Comparison of ENCODE assay signal across 19 cellular contexts in genomic region chr1:202662081-202662480, GRCh38. TPM values are rescaled to one million over a fixed set of nuclear protein-coding genes. Genes with fewer than 3 reads are reported as not detected.
DNase-seq lines count a peak whose midpoint lies in the region; ATAC-seq and TF ChIP-seq lines count a peak whose summit lies in the region.
"Had no signal": no experiment of that assay in that cellular context is flagged by ENCODE, and none has a peak within 500 bp of the region (broad histone marks: within the 10 kb centered on the region; RNA-seq: fewer than 3 reads in every experiment).

No MANE protein-coding gene starts in this region.

- intact Hi-C loops in upper lobe of right lung (cut with DNase I), result no loop called here

- peak; percentile 22 for DNase-seq in COLO829 (ENCODE audit: low spot score)
- peak; percentile 37 for DNase-seq in NCI-H2196 treated with DMSO at 0.1 percent for 48 hours (lab: John Stamatoyannopoulos, UW; ENCODE audit: unreplicated experiment)
- no peak for DNase-seq in coronary artery (ENCODE audit: low spot score)
- DNase-seq in upper lobe of right lung, result no peak
- DNase-seq: activated CD4-positive, alpha-beta T cell treated with anti-CD3 and anti-CD28 coated beads for 1 hour; foreskin keratinocyte; kidney glomerular epithelial cell; NCI-H226; OCI-M1; SJCRH30; spleen had no signal

- TF ChIP-seq CTCF in HEK293 (tag by site-specific recombination; IDR thresholded peaks at IDR 0.05) (no peak), VCaP (conservative IDR thresholded peaks at IDR 0.05) (no peak), coronary artery (IDR thresholded peaks at IDR 0.05) (no peak), upper lobe of right lung (IDR thresholded peaks at IDR 0.05) (no peak)

- H3K4me1 ChIP-seq in HEK293 (ENCODE audit: control insufficient read depth, insufficient read depth, low read length) (no peaks in the 10 kb centered on the region), upper lobe of right lung (no peaks in the 10 kb centered on the region)
- H3K4me1 ChIP-seq: foreskin keratinocyte, spleen had no signal

- CTCF ChIA-PET in HEK293 (lab: Yijun Ruan, JAX), result interaction anchor here (2.1 kb wide), 1 partner anchor 50 kb away, joined by 4 read pairs; no protein-coding TSS in a partner anchor

- H3K27me3 ChIP-seq in upper lobe of right lung, result peaks cover 58% of the 10 kb centered on the region

- ATAC-seq in upper lobe of right lung (no peak), HG02852 (IDR thresholded peaks at IDR 0.05; ENCODE audit: unreplicated experiment) (no peak), GM19395 (IDR thresholded peaks at IDR 0.05; ENCODE audit: unreplicated experiment) (no peak)
- ATAC-seq: foreskin keratinocyte had no signal

- POLR2A ChIA-PET in HEK293 (lab: Yijun Ruan, JAX), result no interaction called here

- H3K27ac ChIP-seq in HEK293 (ENCODE audit: extremely low read depth, low read depth, low read length) (no peak overlapping the region), VCaP (peak overlapping the region; percentile 16; the same call in 1 of the 2 replicates), coronary artery (no peak overlapping the region), upper lobe of right lung (no peak overlapping the region)
- H3K27ac ChIP-seq: foreskin keratinocyte, SJCRH30, spleen had no signal

- no peaks in the 10 kb centered on the region for H3K9me3 ChIP-seq in HEK293 (ENCODE audit: control insufficient read depth, insufficient read depth, low read depth, low read length)
- H3K9me3 ChIP-seq in upper lobe of right lung, result no peaks in the 10 kb centered on the region
- H3K9me3 ChIP-seq: SJCRH30, spleen had no signal

- no peak overlapping the region for H3K4me3 ChIP-seq in HEK293 (ENCODE audit: low read depth, low read length)
- no peak overlapping the region for H3K4me3 ChIP-seq in coronary artery
- no peak overlapping the region for H3K4me3 ChIP-seq in upper lobe of right lung
- H3K4me3 ChIP-seq: SJCRH30, spleen had no signal

- H3K36me3 ChIP-seq in HEK293 (ENCODE audit: control insufficient read depth in 2 of 2, insufficient read depth in 1 of 2, low read length in 2 of 2) (no peaks in the 10 kb centered on the region), upper lobe of right lung (no peaks in the 10 kb centered on the region)
- H3K36me3 ChIP-seq: SJCRH30, spleen had no signal

TF ChIP-seq in HEK293, 187 proteins besides CTCF, POLR2A, EP300 and RAD21:
- peak; percentile 26; the same call in 1 of the 2 replicates for TF ChIP-seq SP7 (tag by site-specific recombination; IDR thresholded peaks at IDR 0.05)
- TF ChIP-seq KLF1 (tag by site-specific recombination; IDR thresholded peaks at IDR 0.05), result no peak

RNA-seq across cellular contexts. Expression of gene SYT2, which starts 48.2 kb away (rescaled TPM):
- 0.06 TPM for total RNA-seq in upper lobe of right lung
- total RNA-seq: activated CD8-positive, alpha-beta memory T cell treated with anti-CD3 and anti-CD28 coated beads for 36 hours; LHCN-M2; mesenteric fat pad; pulmonary artery endothelial cell had no signal

Comparison
In these comparisons a context has a peak if more than half of its experiments do, and no peak if none do; other contexts are left out.
1. DNase-seq: peak in COLO829 (single experiment) and NCI-H2196 treated with DMSO at 0.1 percent for 48 hours (single experiment); none in coronary artery (single experiment) and upper lobe of right lung (single experiment).